Comparison of ENCODE assay signal across 11 cellular contexts in genomic region chr22:40603088-40603605, GRCh38. TPM values are rescaled to one million over a fixed set of nuclear protein-coding genes. Genes with fewer than 3 reads are reported as not detected.
DNase-seq lines count a peak whose midpoint lies in the region; ATAC-seq and TF ChIP-seq lines count a peak whose summit lies in the region.
"Had no signal": no experiment of that assay in that cellular context is flagged by ENCODE, and none has a peak within 500 bp of the region (broad histone marks: within the 10 kb centered on the region; RNA-seq: fewer than 3 reads in every experiment).

No MANE protein-coding gene starts in this region.

- H3K27ac ChIP-seq in sigmoid colon, result peak overlapping the region; percentile 46 to 62 (median 54)
- H3K27ac ChIP-seq: WERI-Rb-1 had no signal

- H3K27ac Mint-ChIP-seq in WTC11, result peak overlapping the region; percentile 26; the same call in 1 of the 2 replicates
- H3K27ac Mint-ChIP-seq: activated naive CD8-positive, alpha-beta T cell had no signal

- intact Hi-C loops in sigmoid colon (cut with DNase I), result no loop called here

- no peak for ATAC-seq in WTC11
- ATAC-seq in GM18498 (IDR thresholded peaks at IDR 0.05; ENCODE audit: unreplicated experiment), result no peak
- ATAC-seq in GM19455 (IDR thresholded peaks at IDR 0.05; ENCODE audit: unreplicated experiment), result no peak
- ATAC-seq: natural killer cell treated with Interleukin-12 subunit alpha and Interleukin-12 subunit beta and Interleukin-15 and Interleukin-18, amount 100 ng/mL, for 72 hours had no signal

- no peaks in the 10 kb centered on the region for H3K36me3 ChIP-seq in HAP-1 (replicated peaks)
- H3K36me3 ChIP-seq in sigmoid colon, result no peaks in the 10 kb centered on the region
- H3K36me3 ChIP-seq: WERI-Rb-1 had no signal

- in situ Hi-C loops in HAP-1 (cut with MboI; ENCODE audit: low sequenced_read_pairs), result no loop called here

- TF ChIP-seq POLR2A in sigmoid colon (IDR thresholded peaks at IDR 0.05), result no peak

- H3K4me1 ChIP-seq in HAP-1 (peaks cover 73% of the 10 kb centered on the region), sigmoid colon (peaks cover 0 to 76% (median 57%) of the 10 kb centered on the region in 4 donors)

- no peak for TF ChIP-seq EP300 in sigmoid colon (IDR thresholded peaks at IDR 0.05)

- peak; percentile 43 to 67 for DNase-seq in HAP-1 (ENCODE audit: low spot score in 2 of 2)
- no peak for DNase-seq in WTC11 (ENCODE audit: low spot score)
- peak; percentile 78 for DNase-seq in fibroblast of villous mesenchyme (ENCODE audit: low read depth)
- no peak for DNase-seq in sigmoid colon
- no peak for DNase-seq in activated CD8-positive, alpha-beta memory T cell treated with anti-CD3 and anti-CD28 coated beads, Interleukin-2, amount 50 U/mL, for 48 hours
- DNase-seq in NCI-H146 (lab: John Stamatoyannopoulos, UW), result no peak
- DNase-seq: WERI-Rb-1 had no signal

- 14 to 56% methylated on average over 4 of the region's 4 CpGs for WGBS in sigmoid colon, 2 donors

- H3K9me3 Mint-ChIP-seq in WTC11, result no peaks in the 10 kb centered on the region
- H3K9me3 Mint-ChIP-seq: natural killer cell treated with Interleukin-12 subunit alpha and Interleukin-12 subunit beta and Interleukin-15 and Interleukin-18, amount 100 ng/mL, for 72 hours had no signal

- H3K4me3 ChIP-seq in HAP-1 (no peak overlapping the region), fibroblast of villous mesenchyme (ENCODE audit: low read depth, low read length) (no peak overlapping the region), sigmoid colon (no peak overlapping the region)

- no peaks in the 10 kb centered on the region for H3K27me3 ChIP-seq in HAP-1 (ENCODE audit: low read depth)
- no peaks in the 10 kb centered on the region for H3K27me3 ChIP-seq in sigmoid colon

- H3K9me3 ChIP-seq in HAP-1, result no peaks in the 10 kb centered on the region
- no peaks in the 10 kb centered on the region for H3K9me3 ChIP-seq in sigmoid colon

- H3K27me3 Mint-ChIP-seq in WTC11 (ENCODE audit: low read depth), result no peaks in the 10 kb centered on the region
- H3K27me3 Mint-ChIP-seq: activated naive CD8-positive, alpha-beta T cell; natural killer cell treated with Interleukin-12 subunit alpha and Interleukin-12 subunit beta and Interleukin-15 and Interleukin-18, amount 100 ng/mL, for 72 hours had no signal

- CTCF ChIA-PET in WTC11 (lab: Charles Lee), result no interaction called here

- POLR2A ChIA-PET in WTC11 (lab: Charles Lee), result no interaction called here

- H3K4me3 Mint-ChIP-seq in WTC11, result no peak overlapping the region
- H3K4me3 Mint-ChIP-seq: activated naive CD8-positive, alpha-beta T cell; natural killer cell treated with Interleukin-12 subunit alpha and Interleukin-12 subunit beta and Interleukin-15 and Interleukin-18, amount 100 ng/mL, for 72 hours had no signal

- H3K36me3 Mint-ChIP-seq in WTC11, result no peaks in the 10 kb centered on the region
- H3K36me3 Mint-ChIP-seq: activated naive CD8-positive, alpha-beta T cell; natural killer cell treated with Interleukin-12 subunit alpha and Interleukin-12 subunit beta and Interleukin-15 and Interleukin-18, amount 100 ng/mL, for 72 hours had no signal

- no peak for TF ChIP-seq CTCF in WTC11 (IDR thresholded peaks at IDR 0.05)
- no peak for TF ChIP-seq CTCF in fibroblast of villous mesenchyme (IDR thresholded peaks at IDR 0.05; ENCODE audit: insufficient read depth, low read depth, low read length)
- TF ChIP-seq CTCF in sigmoid colon (IDR thresholded peaks at IDR 0.05), result no peak

- H3K4me1 Mint-ChIP-seq in WTC11, result peaks cover 55% of the 10 kb centered on the region

TF ChIP-seq in WTC11, 78 proteins besides CTCF, POLR2A, EP300 and RAD21 (continues in another document):
- TF ChIP-seq NR1H2 (CRISPR knock-in tag; IDR thresholded peaks at IDR 0.05) (no peak), FOXP1 (CRISPR knock-in tag; IDR thresholded peaks at IDR 0.05; ENCODE audit: borderline replicate concordance) (no peak), KAT7 (CRISPR knock-in tag; IDR thresholded peaks at IDR 0.05; ENCODE audit: borderline replicate concordance) (no peak), STAT6 (CRISPR knock-in tag; conservative IDR thresholded peaks at IDR 0.05; ENCODE audit: low read depth) (no peak), IRF1 (CRISPR knock-in tag; IDR thresholded peaks at IDR 0.05) (no peak), E2F4 (CRISPR knock-in tag; IDR thresholded peaks at IDR 0.05; ENCODE audit: borderline replicate concordance, low read depth) (no peak), AFF4 (CRISPR knock-in tag; IDR thresholded peaks at IDR 0.05; ENCODE audit: borderline replicate concordance) (no peak), ZBTB43 (CRISPR knock-in tag; IDR thresholded peaks at IDR 0.05) (no peak)

RNA-seq across cellular contexts. Expression of gene MRTFA, which starts 33.4 kb away (rescaled TPM):
- total RNA-seq in WTC11 (2021) (39.7 to 49.8 TPM (median 48.4 TPM) in 3 replicates), fibroblast of villous mesenchyme (44.9 and 50.6 TPM in 2 replicates), sigmoid colon (100 to 1,000 TPM in 1 of 4 donors, 10 to 100 TPM in 3; 19.6 to 104 (median 72.1) TPM)
- 10 to 100 TPM; 10.8 to 29.2 (median 10.9) TPM for polyA plus RNA-seq in sigmoid colon

Comparison
In these comparisons a context has a peak if more than half of its experiments do, and no peak if none do; other contexts are left out.
1. DNase-seq: peak in HAP-1 (2 of 2) and fibroblast of villous mesenchyme (single experiment); none in WTC11 (single experiment), sigmoid colon (single experiment), activated CD8-positive, alpha-beta memory T cell treated with anti-CD3 and anti-CD28 coated beads, Interleukin-2, amount 50 U/mL, for 48 hours (single experiment) and NCI-H146 (single experiment).